In genomic region chrX:83422836-83423235, GRCh38 we compare ENCODE assay signal across 11 cellular contexts.
"Had no signal": no experiment of that assay in that cellular context is flagged by ENCODE, and none has a peak within 500 bp of the region (broad histone marks: within the 10 kb centered on the region; RNA-seq: fewer than 3 reads in every experiment).

No MANE protein-coding gene starts in this region.

- ATAC-seq: GM23338, HCT116 had no signal

- H3K9ac ChIP-seq: GM23248 had no signal

- FAIRE-seq: H1, H54 had no signal

- H3K4me3 ChIP-seq: GM23248, GM23338, HAP-1 had no signal

- H3K4me1 ChIP-seq: HAP-1 had no signal

- H3K9me3 ChIP-seq: HAP-1 had no signal

- H3K27ac ChIP-seq: GM23248 had no signal

- H3K36me3 ChIP-seq: HAP-1 had no signal

- DNase-seq: GM23248, GOT3, H7, H9, HCEC 1CT, HFFc6 had no signal
